1 cellular context compared by ENCODE assay signal in the genomic region with DNA sequence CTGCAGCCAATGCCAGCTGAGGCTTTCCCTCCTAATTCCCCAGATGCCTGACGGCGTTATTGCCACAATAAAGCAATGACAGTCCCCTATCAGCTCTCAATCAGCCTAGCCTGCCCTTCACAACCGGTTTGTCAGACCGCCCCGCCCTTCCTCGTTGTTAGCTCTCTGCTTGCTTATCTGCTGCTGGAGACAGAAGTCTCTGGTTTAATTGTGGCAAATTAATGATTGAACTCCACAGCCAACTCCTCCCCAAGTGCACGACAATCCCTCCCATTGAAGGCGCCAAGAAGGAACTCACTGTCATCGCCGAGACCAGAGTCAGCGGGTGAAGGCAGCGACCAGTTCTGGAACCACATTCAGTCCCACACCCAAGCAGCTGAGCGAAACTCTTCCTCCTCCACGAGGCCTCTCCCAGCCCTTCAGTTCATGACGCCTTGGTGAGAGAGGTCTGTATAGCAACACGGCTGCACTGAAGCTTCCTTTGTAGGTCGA.
TF ChIP-seq lines count a peak whose summit lies in the region.

No MANE protein-coding gene starts in this region.

TF ChIP-seq in IMR-90, 13 proteins besides CTCF, POLR2A, EP300 and RAD21:
- TF ChIP-seq MAZ (IDR thresholded peaks at IDR 0.05; ENCODE audit: borderline replicate concordance, low read depth, low read length) = no peak
- TF ChIP-seq CEBPB (IDR thresholded peaks at IDR 0.05; ENCODE audit: low read depth, low read length) = no peak
- no peak for TF ChIP-seq SMC3 (IDR thresholded peaks at IDR 0.05; ENCODE audit: low read depth, low read length)
- no peak for TF ChIP-seq MXI1 (IDR thresholded peaks at IDR 0.05; ENCODE audit: borderline replicate concordance, low read depth, low read length)
- no peak for TF ChIP-seq RFX5 (IDR thresholded peaks at IDR 0.05; ENCODE audit: low read depth, low read length)
